1 cellular context compared by ENCODE assay signal in the genomic region with DNA sequence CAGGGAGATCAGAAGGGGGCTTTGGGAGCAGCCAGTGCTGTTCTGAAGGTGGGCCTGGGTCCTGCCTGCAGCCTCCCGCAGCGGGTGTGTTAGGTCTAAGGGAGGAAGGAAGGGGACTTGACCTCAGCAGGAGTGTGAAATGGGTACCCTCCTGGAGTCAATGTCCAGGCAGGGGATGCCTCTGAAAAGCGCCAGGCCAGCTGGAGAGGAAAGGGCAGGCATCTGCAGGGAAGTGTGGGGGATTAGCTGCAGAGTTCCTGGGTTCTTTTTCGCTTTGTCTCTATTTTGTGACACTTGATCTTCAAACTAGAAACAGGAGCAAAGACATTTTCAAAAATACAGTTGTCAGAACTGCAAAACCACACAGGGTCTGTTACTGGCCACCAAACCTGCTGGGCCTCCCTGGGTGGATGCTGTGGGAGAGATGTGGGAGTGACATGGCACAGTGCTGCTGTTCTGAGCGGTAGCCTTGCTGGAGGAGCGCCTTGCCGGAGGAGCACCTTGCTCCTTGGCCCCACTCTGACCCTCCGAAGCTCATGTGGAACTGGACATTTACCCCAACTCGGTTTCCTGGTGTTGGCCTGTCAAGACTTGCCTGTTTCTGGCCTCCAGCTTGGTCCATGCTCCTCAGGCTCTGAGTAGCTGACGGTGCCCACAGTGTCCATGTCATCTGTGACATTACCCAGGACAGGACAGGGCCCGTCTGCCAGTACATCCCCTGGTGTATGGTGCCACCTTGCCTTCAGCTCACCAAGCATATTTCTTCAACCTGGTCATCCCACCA.
TF ChIP-seq lines count a peak whose summit lies in the region.

No MANE protein-coding gene starts in this region.

TF ChIP-seq in WTC11, 78 proteins besides CTCF, POLR2A, EP300 and RAD21 (continued from another document):
- TF ChIP-seq CREM (CRISPR knock-in tag; IDR thresholded peaks at IDR 0.05) (no peak), EMX1 (CRISPR knock-in tag; IDR thresholded peaks at IDR 0.05) (no peak), ZNF121 (CRISPR knock-in tag; IDR thresholded peaks at IDR 0.05) (no peak), TEAD4 (CRISPR knock-in tag; IDR thresholded peaks at IDR 0.05) (no peak), CREB1 (CRISPR knock-in tag; IDR thresholded peaks at IDR 0.05) (no peak), RORB (CRISPR knock-in tag; IDR thresholded peaks at IDR 0.05) (no peak), ZNF281 (CRISPR knock-in tag; IDR thresholded peaks at IDR 0.05) (no peak), FOXK1 (CRISPR knock-in tag; IDR thresholded peaks at IDR 0.05) (no peak), GTF2I (CRISPR knock-in tag; conservative IDR thresholded peaks at IDR 0.05) (no peak), IRF2 (CRISPR knock-in tag; IDR thresholded peaks at IDR 0.05; ENCODE audit: borderline replicate concordance, low read depth) (no peak), CBFB (CRISPR knock-in tag; IDR thresholded peaks at IDR 0.05; ENCODE audit: low read depth) (no peak), ATF1 (CRISPR knock-in tag; IDR thresholded peaks at IDR 0.05) (no peak), SP1 (CRISPR knock-in tag; conservative IDR thresholded peaks at IDR 0.05) (no peak), TP53 (CRISPR knock-in tag; IDR thresholded peaks at IDR 0.05) (no peak)
- TF ChIP-seq, protein P1, sequence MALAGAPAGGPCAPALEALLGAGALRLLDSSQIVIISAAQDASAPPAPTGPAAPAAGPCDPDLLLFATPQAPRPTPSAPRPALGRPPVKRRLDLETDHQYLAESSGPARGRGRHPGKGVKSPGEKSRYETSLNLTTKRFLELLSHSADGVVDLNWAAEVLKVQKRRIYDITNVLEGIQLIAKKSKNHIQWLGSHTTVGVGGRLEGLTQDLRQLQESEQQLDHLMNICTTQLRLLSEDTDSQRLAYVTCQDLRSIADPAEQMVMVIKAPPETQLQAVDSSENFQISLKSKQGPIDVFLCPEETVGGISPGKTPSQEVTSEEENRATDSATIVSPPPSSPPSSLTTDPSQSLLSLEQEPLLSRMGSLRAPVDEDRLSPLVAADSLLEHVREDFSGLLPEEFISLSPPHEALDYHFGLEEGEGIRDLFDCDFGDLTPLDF (CRISPR knock-in tag; IDR thresholded peaks at IDR 0.05): no peak
- TF ChIP-seq, protein P2, sequence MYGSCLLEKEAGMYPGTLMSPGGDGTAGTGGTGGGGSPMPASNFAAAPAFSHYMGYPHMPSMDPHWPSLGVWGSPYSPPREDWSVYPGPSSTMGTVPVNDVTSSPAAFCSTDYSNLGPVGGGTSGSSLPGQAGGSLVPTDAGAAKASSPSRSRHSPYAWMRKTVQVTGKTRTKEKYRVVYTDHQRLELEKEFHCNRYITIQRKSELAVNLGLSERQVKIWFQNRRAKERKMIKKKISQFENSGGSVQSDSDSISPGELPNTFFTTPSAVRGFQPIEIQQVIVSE (CRISPR knock-in tag; IDR thresholded peaks at IDR 0.05; ENCODE audit: borderline replicate concordance): no peak
- TF ChIP-seq, protein P3, sequence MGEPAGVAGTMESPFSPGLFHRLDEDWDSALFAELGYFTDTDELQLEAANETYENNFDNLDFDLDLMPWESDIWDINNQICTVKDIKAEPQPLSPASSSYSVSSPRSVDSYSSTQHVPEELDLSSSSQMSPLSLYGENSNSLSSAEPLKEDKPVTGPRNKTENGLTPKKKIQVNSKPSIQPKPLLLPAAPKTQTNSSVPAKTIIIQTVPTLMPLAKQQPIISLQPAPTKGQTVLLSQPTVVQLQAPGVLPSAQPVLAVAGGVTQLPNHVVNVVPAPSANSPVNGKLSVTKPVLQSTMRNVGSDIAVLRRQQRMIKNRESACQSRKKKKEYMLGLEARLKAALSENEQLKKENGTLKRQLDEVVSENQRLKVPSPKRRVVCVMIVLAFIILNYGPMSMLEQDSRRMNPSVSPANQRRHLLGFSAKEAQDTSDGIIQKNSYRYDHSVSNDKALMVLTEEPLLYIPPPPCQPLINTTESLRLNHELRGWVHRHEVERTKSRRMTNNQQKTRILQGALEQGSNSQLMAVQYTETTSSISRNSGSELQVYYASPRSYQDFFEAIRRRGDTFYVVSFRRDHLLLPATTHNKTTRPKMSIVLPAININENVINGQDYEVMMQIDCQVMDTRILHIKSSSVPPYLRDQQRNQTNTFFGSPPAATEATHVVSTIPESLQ (CRISPR knock-in tag; IDR thresholded peaks at IDR 0.05): no peak
- TF ChIP-seq, protein P4, sequence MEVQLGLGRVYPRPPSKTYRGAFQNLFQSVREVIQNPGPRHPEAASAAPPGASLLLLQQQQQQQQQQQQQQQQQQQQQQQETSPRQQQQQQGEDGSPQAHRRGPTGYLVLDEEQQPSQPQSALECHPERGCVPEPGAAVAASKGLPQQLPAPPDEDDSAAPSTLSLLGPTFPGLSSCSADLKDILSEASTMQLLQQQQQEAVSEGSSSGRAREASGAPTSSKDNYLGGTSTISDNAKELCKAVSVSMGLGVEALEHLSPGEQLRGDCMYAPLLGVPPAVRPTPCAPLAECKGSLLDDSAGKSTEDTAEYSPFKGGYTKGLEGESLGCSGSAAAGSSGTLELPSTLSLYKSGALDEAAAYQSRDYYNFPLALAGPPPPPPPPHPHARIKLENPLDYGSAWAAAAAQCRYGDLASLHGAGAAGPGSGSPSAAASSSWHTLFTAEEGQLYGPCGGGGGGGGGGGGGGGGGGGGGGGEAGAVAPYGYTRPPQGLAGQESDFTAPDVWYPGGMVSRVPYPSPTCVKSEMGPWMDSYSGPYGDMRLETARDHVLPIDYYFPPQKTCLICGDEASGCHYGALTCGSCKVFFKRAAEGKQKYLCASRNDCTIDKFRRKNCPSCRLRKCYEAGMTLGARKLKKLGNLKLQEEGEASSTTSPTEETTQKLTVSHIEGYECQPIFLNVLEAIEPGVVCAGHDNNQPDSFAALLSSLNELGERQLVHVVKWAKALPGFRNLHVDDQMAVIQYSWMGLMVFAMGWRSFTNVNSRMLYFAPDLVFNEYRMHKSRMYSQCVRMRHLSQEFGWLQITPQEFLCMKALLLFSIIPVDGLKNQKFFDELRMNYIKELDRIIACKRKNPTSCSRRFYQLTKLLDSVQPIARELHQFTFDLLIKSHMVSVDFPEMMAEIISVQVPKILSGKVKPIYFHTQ (CRISPR knock-in tag; IDR thresholded peaks at IDR 0.05): no peak
